20 cellular contexts compared by ENCODE assay signal in genomic region chr13:87535911-87536310, GRCh38.
A peak's percentile ranks its signal among the peaks of the same experiment; 100 is the strongest.
DNase-seq lines count a peak whose midpoint lies in the region; ATAC-seq, FAIRE-seq and TF ChIP-seq lines count a peak whose summit lies in the region.
"Had no signal": no experiment of that assay in that cellular context is flagged by ENCODE, and none has a peak within 500 bp of the region (broad histone marks: within the 10 kb centered on the region; RNA-seq: fewer than 3 reads in every experiment).

No MANE protein-coding gene starts in this region.

- peak overlapping the region; percentile 61 for H2AFZ ChIP-seq in MM.1S (ENCODE audit: low read length)
- H2AFZ ChIP-seq in astrocyte (ENCODE audit: low read depth, low read length): no peak overlapping the region
- peak overlapping the region; percentile 33 for H2AFZ ChIP-seq in keratinocyte (ENCODE audit: control insufficient read depth, low read length)
- H2AFZ ChIP-seq: PC-9 had no signal

- H3F3A ChIP-seq in MM.1S (ENCODE audit: insufficient read depth, low read length): peaks cover 25% of the 10 kb centered on the region

- no peaks in the 10 kb centered on the region for H3K9me1 ChIP-seq in keratinocyte (ENCODE audit: control insufficient read depth, extremely low read depth, insufficient read depth, low read length)

- TF ChIP-seq CTCF in MM.1S (IDR thresholded peaks at IDR 0.05; ENCODE audit: low read length) (no peak), astrocyte (IDR thresholded peaks at IDR 0.05; ENCODE audit: insufficient read depth, low read depth, low read length) (no peak), keratinocyte (optimal IDR thresholded peaks at IDR 0.05 in 1 of 3, IDR thresholded peaks at IDR 0.05 in 1 of 3, conservative IDR thresholded peaks at IDR 0.05 in 1 of 3; ENCODE audit: extremely low read depth in 1 of 3, insufficient read depth in 2 of 3, low read length in 3 of 3) (no peak)

- H3K9ac ChIP-seq in MM.1S (ENCODE audit: low read length): peak overlapping the region; percentile 63
- no peak overlapping the region for H3K9ac ChIP-seq in astrocyte (ENCODE audit: low read length)
- no peak overlapping the region for H3K9ac ChIP-seq in keratinocyte (ENCODE audit: control insufficient read depth, extremely low read depth, insufficient read depth, low read length)
- H3K9ac ChIP-seq: BLaER1 had no signal

- peak overlapping the region; percentile 94 for H3K27ac Mint-ChIP-seq in astrocyte (ENCODE audit: unreplicated experiment)
- H3K27ac Mint-ChIP-seq in activated CD8-positive, alpha-beta T cell treated with anti-CD3 and anti-CD28 coated beads, Interleukin-2, amount 10 ng/mL, durations not matched to agents 7 days and 5 days: no peak overlapping the region
- H3K27ac Mint-ChIP-seq: CD4-positive, alpha-beta T cell had no signal

- POLR2A ChIA-PET in activated CD8-positive, alpha-beta T cell treated with anti-CD3 and anti-CD28 coated beads, Interleukin-2, amount 10 ng/mL, durations not matched to agents 7 days and 5 days (lab: Charles Lee): no interaction called here

- peaks cover 18% of the 10 kb centered on the region for H3K4me1 ChIP-seq in MM.1S (ENCODE audit: low read length)
- H3K4me1 ChIP-seq in astrocyte (ENCODE audit: insufficient read depth, low read length): no peaks in the 10 kb centered on the region
- H3K4me1 ChIP-seq in keratinocyte (ENCODE audit: control insufficient read depth, extremely low read depth, insufficient read depth, low read length): no peaks in the 10 kb centered on the region
- H3K4me1 ChIP-seq: BLaER1, SJSA1 had no signal

- CTCF ChIA-PET in activated CD8-positive, alpha-beta T cell treated with anti-CD3 and anti-CD28 coated beads, Interleukin-2, amount 10 ng/mL, durations not matched to agents 7 days and 5 days (lab: Charles Lee): no interaction called here

- DNase-seq in HK-2 (ENCODE audit: unreplicated experiment) (peak; percentile 34), MM.1S (no peak), astrocyte (ENCODE audit: low read depth) (no peak), keratinocyte (ENCODE audit: low read depth, low spot score) (peak; percentile 36), OCI-M1 (lab: John Stamatoyannopoulos, UW) (no peak)
- DNase-seq in activated CD8-positive, alpha-beta T cell treated with anti-CD3 and anti-CD28 coated beads, Interleukin-2, amount 10 ng/mL, durations not matched to agents 7 days and 5 days: no peak
- DNase-seq: CD4-positive, alpha-beta T cell; DMS153; GOT3; IMR-90; NCI-H1417; NCI-H1694 treated with DMSO at 0.1 percent for 48 hours; NCI-H446 treated with DMSO at 0.1 percent for 48 hours; NCI-H526 treated with DMSO at 0.1 percent for 48 hours; PC-9 had no signal

- peaks cover 20% of the 10 kb centered on the region for H3K4me1 Mint-ChIP-seq in astrocyte (ENCODE audit: low read depth, unreplicated experiment)
- no peaks in the 10 kb centered on the region for H3K4me1 Mint-ChIP-seq in activated CD8-positive, alpha-beta T cell treated with anti-CD3 and anti-CD28 coated beads, Interleukin-2, amount 10 ng/mL, durations not matched to agents 7 days and 5 days (ENCODE audit: low read depth)

- ATAC-seq in activated CD8-positive, alpha-beta T cell treated with anti-CD3 and anti-CD28 coated beads, Interleukin-2, amount 10 ng/mL, durations not matched to agents 7 days and 5 days: no peak
- no peak for ATAC-seq in GM19023 (IDR thresholded peaks at IDR 0.05; ENCODE audit: unreplicated experiment)
- ATAC-seq: HCT116 had no signal

- no peaks in the 10 kb centered on the region for H3K9me3 Mint-ChIP-seq in astrocyte (ENCODE audit: unreplicated experiment)
- peaks cover 5% of the 10 kb centered on the region for H3K9me3 Mint-ChIP-seq in activated CD8-positive, alpha-beta T cell treated with anti-CD3 and anti-CD28 coated beads, Interleukin-2, amount 10 ng/mL, durations not matched to agents 7 days and 5 days (ENCODE audit: insufficient read depth)

- H3K9me3 ChIP-seq in MM.1S (replicated peaks; ENCODE audit: insufficient read depth, low read length) (no peaks in the 10 kb centered on the region), astrocyte (ENCODE audit: insufficient read depth, low read depth, low read length) (no peaks in the 10 kb centered on the region), keratinocyte (ENCODE audit: control insufficient read depth, low read depth, low read length) (no peaks in the 10 kb centered on the region)
- H3K9me3 ChIP-seq: BLaER1 had no signal

- no peaks in the 10 kb centered on the region for H3K27me3 Mint-ChIP-seq in astrocyte (ENCODE audit: low read depth, unreplicated experiment)
- H3K27me3 Mint-ChIP-seq in activated CD8-positive, alpha-beta T cell treated with anti-CD3 and anti-CD28 coated beads, Interleukin-2, amount 10 ng/mL, durations not matched to agents 7 days and 5 days (ENCODE audit: low read depth): no peaks in the 10 kb centered on the region
- H3K27me3 Mint-ChIP-seq: CD4-positive, alpha-beta T cell had no signal

- no peaks in the 10 kb centered on the region for H3K9me2 ChIP-seq in MM.1S (replicated peaks; ENCODE audit: insufficient read depth, low read length)

- dilution Hi-C loops in keratinocyte (cut with MboI; ENCODE audit: extremely low pct_ligation_motif_present, low sequenced_read_pairs): no loop called here

- H3K36me3 Mint-ChIP-seq in astrocyte (ENCODE audit: low read depth, unreplicated experiment): no peaks in the 10 kb centered on the region
- H3K36me3 Mint-ChIP-seq in activated CD8-positive, alpha-beta T cell treated with anti-CD3 and anti-CD28 coated beads, Interleukin-2, amount 10 ng/mL, durations not matched to agents 7 days and 5 days (ENCODE audit: low read depth): no peaks in the 10 kb centered on the region

- H3K27me3 ChIP-seq in MM.1S (replicated peaks; ENCODE audit: insufficient read depth, low read length) (no peaks in the 10 kb centered on the region), astrocyte (ENCODE audit: insufficient read depth, low read length) (no peaks in the 10 kb centered on the region), keratinocyte (ENCODE audit: control insufficient read depth, extremely low read depth, insufficient read depth, low read length) (no peaks in the 10 kb centered on the region)
- H3K27me3 ChIP-seq: BLaER1, SJSA1 had no signal

- no peak for FAIRE-seq in astrocyte (lab: Jason Lieb, UNC)
- FAIRE-seq in keratinocyte (lab: Jason Lieb, UNC): no peak
- FAIRE-seq: GM12891 had no signal

- no peak overlapping the region for H3K4me3 Mint-ChIP-seq in astrocyte (ENCODE audit: unreplicated experiment)
- no peak overlapping the region for H3K4me3 Mint-ChIP-seq in activated CD8-positive, alpha-beta T cell treated with anti-CD3 and anti-CD28 coated beads, Interleukin-2, amount 10 ng/mL, durations not matched to agents 7 days and 5 days
- H3K4me3 Mint-ChIP-seq: CD4-positive, alpha-beta T cell had no signal

- peak overlapping the region; percentile 48; the same call in 1 of the 2 replicates for H3K4me3 ChIP-seq in MM.1S (ENCODE audit: low read length)
- no peak overlapping the region for H3K4me3 ChIP-seq in astrocyte (ENCODE audit: insufficient read depth, low read depth, low read length)
- peak overlapping the region in 1 of 3 experiments; percentile 14 for H3K4me3 ChIP-seq in keratinocyte (ENCODE audit: control insufficient read depth in 2 of 3, extremely low read depth in 1 of 3, insufficient read depth in 2 of 3, low read depth in 1 of 3, low read length in 3 of 3)
- H3K4me3 ChIP-seq: BLaER1, PC-9, SJSA1 had no signal

- H3K4me2 ChIP-seq in MM.1S (ENCODE audit: low read depth, low read length): peak overlapping the region; percentile 79
- no peak overlapping the region for H3K4me2 ChIP-seq in astrocyte (ENCODE audit: low read length)
- peak overlapping the region; percentile 32 for H3K4me2 ChIP-seq in keratinocyte (ENCODE audit: control insufficient read depth, extremely low read depth, insufficient read depth, low read depth, low read length)
- H3K4me2 ChIP-seq: BLaER1, PC-9 had no signal

- H3K36me3 ChIP-seq in MM.1S (replicated peaks; ENCODE audit: insufficient read depth, low read length): no peaks in the 10 kb centered on the region
- H3K36me3 ChIP-seq in astrocyte (ENCODE audit: insufficient read depth, low read length): no peaks in the 10 kb centered on the region
- no peaks in the 10 kb centered on the region for H3K36me3 ChIP-seq in keratinocyte (ENCODE audit: control insufficient read depth in 2 of 2, extremely low read depth in 1 of 2, insufficient read depth in 2 of 2, low read length in 2 of 2)
- H3K36me3 ChIP-seq: BLaER1, SJSA1 had no signal

- H3K79me2 ChIP-seq in MM.1S (ENCODE audit: low read length) (no peaks in the 10 kb centered on the region), astrocyte (ENCODE audit: insufficient read depth, low read length) (no peaks in the 10 kb centered on the region), keratinocyte (ENCODE audit: control insufficient read depth, insufficient read depth, low read length) (no peaks in the 10 kb centered on the region)

- H3K27ac ChIP-seq in MM.1S (ENCODE audit: low read length): peak overlapping the region; percentile 99
- H3K27ac ChIP-seq in astrocyte (ENCODE audit: low read depth, low read length): no peak overlapping the region
- H3K27ac ChIP-seq in keratinocyte (ENCODE audit: control insufficient read depth, insufficient read depth, low read length): no peak overlapping the region
- H3K27ac ChIP-seq: BLaER1, PC-9, SJSA1 had no signal

- H4K20me1 ChIP-seq in MM.1S (ENCODE audit: insufficient read depth, low read length) (no peaks in the 10 kb centered on the region), astrocyte (ENCODE audit: insufficient read depth, low read length) (no peaks in the 10 kb centered on the region), keratinocyte (ENCODE audit: control insufficient read depth, extremely low read depth, insufficient read depth, low read length) (no peaks in the 10 kb centered on the region)
- H4K20me1 ChIP-seq: BLaER1 had no signal

Comparison
In these comparisons a context has a peak if more than half of its experiments do, and no peak if none do; other contexts are left out.
1. DNase-seq: peak in HK-2 (single experiment) and keratinocyte (single experiment); none in MM.1S (single experiment), astrocyte (single experiment), activated CD8-positive, alpha-beta T cell treated with anti-CD3 and anti-CD28 coated beads, Interleukin-2, amount 10 ng/mL, durations not matched to agents 7 days and 5 days (single experiment) and OCI-M1 (single experiment).